Comparison of ENCODE assay signal across 1 cellular context in genomic region chr20:50278684-50279531, GRCh38.
A peak's percentile ranks its signal among the peaks of the same experiment; 100 is the strongest.
TF ChIP-seq lines count a peak whose summit lies in the region.

No MANE protein-coding gene starts in this region.

TF ChIP-seq in HepG2, 621 proteins besides CTCF, POLR2A, EP300 and RAD21 (continued from another document and continues in another):
- TF ChIP-seq, protein P1, sequence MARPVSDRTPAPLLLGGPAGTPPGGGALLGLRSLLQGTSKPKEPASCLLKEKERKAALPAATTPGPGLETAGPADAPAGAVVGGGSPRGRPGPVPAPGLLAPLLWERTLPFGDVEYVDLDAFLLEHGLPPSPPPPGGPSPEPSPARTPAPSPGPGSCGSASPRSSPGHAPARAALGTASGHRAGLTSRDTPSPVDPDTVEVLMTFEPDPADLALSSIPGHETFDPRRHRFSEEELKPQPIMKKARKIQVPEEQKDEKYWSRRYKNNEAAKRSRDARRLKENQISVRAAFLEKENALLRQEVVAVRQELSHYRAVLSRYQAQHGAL (CRISPR knock-in tag; IDR thresholded peaks at IDR 0.05; ENCODE audit: not compliant biosample characterization) = no peak
- TF ChIP-seq MNT (IDR thresholded peaks at IDR 0.05) = no peak
- TF ChIP-seq ZNF552 (CRISPR knock-in tag; IDR thresholded peaks at IDR 0.05; ENCODE audit: borderline replicate concordance) = peak; percentile 51; the same call in 1 of the 2 replicates
- no peak for TF ChIP-seq ZNF543 (CRISPR knock-in tag; IDR thresholded peaks at IDR 0.05)
- TF ChIP-seq ZNF138 (CRISPR knock-in tag; IDR thresholded peaks at IDR 0.05; ENCODE audit: low read depth) = no peak
- TF ChIP-seq ZMAT3 (CRISPR knock-in tag; conservative IDR thresholded peaks at IDR 0.05) = no peak
- TF ChIP-seq ZNF263 (CRISPR knock-in tag; IDR thresholded peaks at IDR 0.05) = peak; percentile 65
- TF ChIP-seq, protein P2, sequence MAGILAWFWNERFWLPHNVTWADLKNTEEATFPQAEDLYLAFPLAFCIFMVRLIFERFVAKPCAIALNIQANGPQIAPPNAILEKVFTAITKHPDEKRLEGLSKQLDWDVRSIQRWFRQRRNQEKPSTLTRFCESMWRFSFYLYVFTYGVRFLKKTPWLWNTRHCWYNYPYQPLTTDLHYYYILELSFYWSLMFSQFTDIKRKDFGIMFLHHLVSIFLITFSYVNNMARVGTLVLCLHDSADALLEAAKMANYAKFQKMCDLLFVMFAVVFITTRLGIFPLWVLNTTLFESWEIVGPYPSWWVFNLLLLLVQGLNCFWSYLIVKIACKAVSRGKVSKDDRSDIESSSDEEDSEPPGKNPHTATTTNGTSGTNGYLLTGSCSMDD (CRISPR knock-in tag; IDR thresholded peaks at IDR 0.05) = no peak
- TF ChIP-seq ZNF619 (CRISPR knock-in tag; IDR thresholded peaks at IDR 0.05) = no peak
- TF ChIP-seq ZNF383 (CRISPR knock-in tag; IDR thresholded peaks at IDR 0.05; ENCODE audit: borderline replicate concordance) = peak; percentile 83; the same call in 1 of the 2 replicates
- 0 out of 2 replicates have a peak, but pooled peaks have one; percentile 26 for TF ChIP-seq DMAP1 (CRISPR knock-in tag; IDR thresholded peaks at IDR 0.05)
- TF ChIP-seq SMARCE1 (IDR thresholded peaks at IDR 0.05; ENCODE audit: borderline replicate concordance) = no peak
- TF ChIP-seq DR1 (CRISPR knock-in tag; IDR thresholded peaks at IDR 0.05) = no peak
- TF ChIP-seq ZNF670 (CRISPR knock-in tag; IDR thresholded peaks at IDR 0.05; ENCODE audit: borderline replicate concordance) = 0 out of 2 replicates have a peak, but pooled peaks have one; percentile 28
- TF ChIP-seq ZSCAN30 (CRISPR knock-in tag; IDR thresholded peaks at IDR 0.05) = no peak
- peak; percentile 60 for TF ChIP-seq HNF4A (CRISPR knock-in tag; IDR thresholded peaks at IDR 0.05)
- no peak for TF ChIP-seq ONECUT2 (CRISPR knock-in tag; IDR thresholded peaks at IDR 0.05)
- TF ChIP-seq ZZZ3 (CRISPR knock-in tag; IDR thresholded peaks at IDR 0.05; ENCODE audit: borderline replicate concordance) = peak; percentile 58; the same call in 1 of the 2 replicates
- peak; percentile 88; the same call in 1 of the 2 replicates for TF ChIP-seq TRAFD1 (CRISPR knock-in tag; IDR thresholded peaks at IDR 0.05; ENCODE audit: borderline replicate concordance)
- no peak for TF ChIP-seq FOXM1 (CRISPR knock-in tag; IDR thresholded peaks at IDR 0.05)
- TF ChIP-seq RELA (CRISPR knock-in tag; IDR thresholded peaks at IDR 0.05) = peak; percentile 76
- TF ChIP-seq CEBPB (IDR thresholded peaks at IDR 0.05; ENCODE audit: borderline replicate concordance, low read depth, low read length) = no peak
- peak; percentile 65 for TF ChIP-seq DRAP1 (CRISPR knock-in tag; IDR thresholded peaks at IDR 0.05)
- TF ChIP-seq, protein P3, sequence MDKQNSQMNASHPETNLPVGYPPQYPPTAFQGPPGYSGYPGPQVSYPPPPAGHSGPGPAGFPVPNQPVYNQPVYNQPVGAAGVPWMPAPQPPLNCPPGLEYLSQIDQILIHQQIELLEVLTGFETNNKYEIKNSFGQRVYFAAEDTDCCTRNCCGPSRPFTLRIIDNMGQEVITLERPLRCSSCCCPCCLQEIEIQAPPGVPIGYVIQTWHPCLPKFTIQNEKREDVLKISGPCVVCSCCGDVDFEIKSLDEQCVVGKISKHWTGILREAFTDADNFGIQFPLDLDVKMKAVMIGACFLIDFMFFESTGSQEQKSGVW (CRISPR knock-in tag; IDR thresholded peaks at IDR 0.05; ENCODE audit: borderline replicate concordance) = no peak
- peak; percentile 87; the same call in 1 of the 2 replicates for TF ChIP-seq KDM3A (CRISPR knock-in tag; IDR thresholded peaks at IDR 0.05; ENCODE audit: low read depth)
- no peak; the same call in 1 of the 2 replicates for TF ChIP-seq EEA1 (CRISPR knock-in tag; IDR thresholded peaks at IDR 0.05; ENCODE audit: borderline replicate concordance)
- TF ChIP-seq ZFP1 (CRISPR knock-in tag; IDR thresholded peaks at IDR 0.05) = peak; percentile 80
- TF ChIP-seq PREB (CRISPR knock-in tag; IDR thresholded peaks at IDR 0.05) = no peak
- TF ChIP-seq, protein P4, sequence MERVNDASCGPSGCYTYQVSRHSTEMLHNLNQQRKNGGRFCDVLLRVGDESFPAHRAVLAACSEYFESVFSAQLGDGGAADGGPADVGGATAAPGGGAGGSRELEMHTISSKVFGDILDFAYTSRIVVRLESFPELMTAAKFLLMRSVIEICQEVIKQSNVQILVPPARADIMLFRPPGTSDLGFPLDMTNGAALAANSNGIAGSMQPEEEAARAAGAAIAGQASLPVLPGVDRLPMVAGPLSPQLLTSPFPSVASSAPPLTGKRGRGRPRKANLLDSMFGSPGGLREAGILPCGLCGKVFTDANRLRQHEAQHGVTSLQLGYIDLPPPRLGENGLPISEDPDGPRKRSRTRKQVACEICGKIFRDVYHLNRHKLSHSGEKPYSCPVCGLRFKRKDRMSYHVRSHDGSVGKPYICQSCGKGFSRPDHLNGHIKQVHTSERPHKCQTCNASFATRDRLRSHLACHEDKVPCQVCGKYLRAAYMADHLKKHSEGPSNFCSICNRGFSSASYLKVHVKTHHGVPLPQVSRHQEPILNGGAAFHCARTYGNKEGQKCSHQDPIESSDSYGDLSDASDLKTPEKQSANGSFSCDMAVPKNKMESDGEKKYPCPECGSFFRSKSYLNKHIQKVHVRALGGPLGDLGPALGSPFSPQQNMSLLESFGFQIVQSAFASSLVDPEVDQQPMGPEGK (CRISPR knock-in tag; IDR thresholded peaks at IDR 0.05) = peak; percentile 75
- 0 out of 2 replicates have a peak, but pooled peaks have one; percentile 59 for TF ChIP-seq HES4 (CRISPR knock-in tag; IDR thresholded peaks at IDR 0.05; ENCODE audit: borderline replicate concordance)
- no peak for TF ChIP-seq TBL1XR1 (IDR thresholded peaks at IDR 0.05; ENCODE audit: borderline replicate concordance, low read length, partially characterized antibody)
- TF ChIP-seq, protein P5, sequence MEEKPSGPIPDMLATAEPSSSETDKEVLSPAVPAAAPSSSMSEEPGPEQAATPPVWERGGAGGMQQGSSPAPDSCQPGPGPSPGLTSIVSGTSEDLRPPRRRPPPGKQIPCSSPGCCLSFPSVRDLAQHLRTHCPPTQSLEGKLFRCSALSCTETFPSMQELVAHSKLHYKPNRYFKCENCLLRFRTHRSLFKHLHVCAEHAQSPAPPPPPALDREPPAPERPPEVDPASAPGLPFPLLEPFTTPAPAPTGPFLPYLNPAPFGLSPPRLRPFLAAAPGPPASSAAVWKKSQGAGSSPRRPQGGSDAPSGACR (CRISPR knock-in tag; IDR thresholded peaks at IDR 0.05) = no peak
- no peak for TF ChIP-seq ZIK1 (CRISPR knock-in tag; IDR thresholded peaks at IDR 0.05; ENCODE audit: borderline replicate concordance, low read depth)
- TF ChIP-seq TOPORS (CRISPR knock-in tag; IDR thresholded peaks at IDR 0.05) = no peak
- no peak; the same call in 1 of the 2 replicates for TF ChIP-seq HDAC1 (CRISPR knock-in tag; IDR thresholded peaks at IDR 0.05)
- TF ChIP-seq TFDP1 (CRISPR knock-in tag; IDR thresholded peaks at IDR 0.05; ENCODE audit: borderline replicate concordance) = peak; percentile 67; the same call in 1 of the 2 replicates
- TF ChIP-seq ZNF329 (CRISPR knock-in tag; IDR thresholded peaks at IDR 0.05; ENCODE audit: low read depth) = no peak
- peak; percentile 77; the same call in 1 of the 2 replicates for TF ChIP-seq ZNF121 (CRISPR knock-in tag; IDR thresholded peaks at IDR 0.05)
- peak; percentile 97 for TF ChIP-seq ADNP (CRISPR knock-in tag; IDR thresholded peaks at IDR 0.05)
- TF ChIP-seq BCLAF1 (IDR thresholded peaks at IDR 0.05) = no peak
- no peak for TF ChIP-seq SOX13 (IDR thresholded peaks at IDR 0.05)
- peak; percentile 76 to 83; a peak in 2 of 4 replicates for TF ChIP-seq SOX13 (CRISPR knock-in tag; conservative IDR thresholded peaks at IDR 0.05 in 1 of 2, IDR thresholded peaks at IDR 0.05 in 1 of 2)
- no peak; the same call in 1 of the 2 replicates for TF ChIP-seq ETV6 (CRISPR knock-in tag; conservative IDR thresholded peaks at IDR 0.05)
- peak; percentile 68; the same call in 1 of the 2 replicates for TF ChIP-seq ZNF350 (CRISPR knock-in tag; IDR thresholded peaks at IDR 0.05; ENCODE audit: borderline replicate concordance, low read depth)
- TF ChIP-seq YEATS2 (CRISPR knock-in tag; IDR thresholded peaks at IDR 0.05; ENCODE audit: borderline replicate concordance) = no peak
- no peak; the same call in 1 of the 2 replicates for TF ChIP-seq KDM5B (CRISPR knock-in tag; IDR thresholded peaks at IDR 0.05; ENCODE audit: borderline replicate concordance)
